Comparison of ENCODE assay signal across 25 cellular contexts in the genomic region with DNA sequence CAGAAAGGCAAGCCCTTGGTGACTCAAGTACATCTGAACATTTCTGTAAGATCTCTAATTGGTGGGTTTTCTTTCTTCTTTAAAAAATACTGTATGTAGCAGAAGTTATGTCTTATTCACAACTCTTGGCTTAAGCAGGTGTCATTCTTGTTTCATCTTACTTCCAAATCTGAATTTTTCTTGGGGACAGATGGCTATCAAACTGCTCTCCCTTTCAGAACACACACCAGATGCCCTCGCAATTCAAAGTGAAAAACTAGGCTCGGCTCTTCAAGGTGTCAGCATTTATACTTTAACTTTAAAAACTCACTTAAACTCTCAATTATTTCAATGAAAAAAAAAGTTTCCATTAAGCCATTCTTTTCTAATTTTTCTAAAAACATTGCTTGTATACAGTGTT. TPM values are rescaled to one million over a fixed set of nuclear protein-coding genes. Genes with fewer than 3 reads are reported as not detected.
"Had no signal": no experiment of that assay in that cellular context is flagged by ENCODE, and none has a peak within 500 bp of the region (broad histone marks: within the 10 kb centered on the region; RNA-seq: fewer than 3 reads in every experiment).

No MANE protein-coding gene starts in this region.

- ATAC-seq: natural killer cell treated with Interleukin-12 subunit alpha and Interleukin-12 subunit beta and Interleukin-15 and Interleukin-18, amount 100 ng/mL, for 72 hours; pancreas; right cardiac atrium; right lobe of liver; stimulated activated effector memory CD8-positive, alpha-beta T cell treated with anti-CD3 and anti-CD28 coated beads, Interleukin-12 subunit alpha, Interleukin-12 subunit beta, amount 100 ng/mL, for 72 hours; stimulated activated naive B cell treated with anti-CD40 and anti-IgM and Interleukin-4, amounts not matched to agents 10 μg/mL and 1 μg/mL and 100 μg/mL, for 72 hours had no signal

- DNase-seq: nephron progenitor cell; nucleus accumbens; pancreas; right cardiac atrium; right lobe of liver; sigmoid colon; small intestine; stimulated activated CD4-positive, alpha-beta T cell treated with anti-CD3 and anti-CD28 coated beads, Interleukin-15, amount 100 ng/mL, for 24 hours; stimulated activated CD4-positive, alpha-beta T cell treated with anti-CD3 and anti-CD28 coated beads, Interleukin-2, amount 100 ng/mL, for 24 hours; stimulated activated CD4-positive, alpha-beta T cell treated with anti-CD3 and anti-CD28 coated beads, Interleukin-2, amount 100 ng/mL, for 48 hours; stimulated activated CD4-positive, alpha-beta T cell treated with anti-CD3 and anti-CD28 coated beads, Interleukin-4, amount 100 ng/mL, for 24 hours; stimulated activated naive B cell treated with anti-CD40 and anti-IgM and Interleukin-4, amounts not matched to agents 10 μg/mL and 1 μg/mL and 100 μg/mL, for 72 hours; stimulated activated naive CD4-positive, alpha-beta T cell treated with Interleukin-2 at 50 U/mL for 16 hours; stomach; thyroid gland; trophoblast cell; upper lobe of left lung had no signal

RNA-seq across cellular contexts. Expression of a gene that starts 49.7 kb away (rescaled TPM):
- total RNA-seq: natural killer cell treated with Interleukin-12 subunit alpha and Interleukin-12 subunit beta and Interleukin-15 and Interleukin-18, amount 100 ng/mL, for 72 hours; omental fat pad; osteocyte; posterior vena cava; renal cortical epithelial cell; subcutaneous adipose tissue; thoracic aorta had no signal
